8 cellular contexts compared by ENCODE assay signal in genomic region chr15:101070502-101071273, GRCh38.
DNase-seq lines count a peak whose midpoint lies in the region; ATAC-seq and TF ChIP-seq lines count a peak whose summit lies in the region.

No MANE protein-coding gene starts in this region.

- H3K4me3 ChIP-seq in AG09309 (ENCODE audit: control insufficient read depth, low read depth, low read length) (no peak overlapping the region; the same call in 1 of the 2 replicates), Loucy (ENCODE audit: low read length, poor library complexity, severe bottlenecking) (peak overlapping the region; percentile 6), astrocyte of the cerebellum (ENCODE audit: low read depth, low read length) (no peak overlapping the region)

- H3K27me3 ChIP-seq in Loucy (ENCODE audit: insufficient read depth, low read length, poor library complexity, severe bottlenecking) = no peaks in the 10 kb centered on the region

- H3F3A ChIP-seq in Loucy (ENCODE audit: low read depth) = no peaks in the 10 kb centered on the region

- peaks cover 27% of the 10 kb centered on the region for H3K4me1 ChIP-seq in Loucy (ENCODE audit: insufficient read depth, low read length, poor library complexity, severe bottlenecking)

- peak overlapping the region; percentile 53 for H3K9ac ChIP-seq in Loucy (ENCODE audit: low read depth, low read length, poor library complexity, severe bottlenecking)

- ATAC-seq in HG02610 (IDR thresholded peaks at IDR 0.05; ENCODE audit: unreplicated experiment) = no peak
- no peak for ATAC-seq in HG03175 (IDR thresholded peaks at IDR 0.05; ENCODE audit: unreplicated experiment)

- no peaks in the 10 kb centered on the region for H3K9me3 ChIP-seq in Loucy (ENCODE audit: insufficient read depth, low read depth, low read length)

- in situ Hi-C loops in astrocyte of the cerebellum (cut with HindIII; ENCODE audit: low sequenced_read_pairs) = no loop called here

- no peaks in the 10 kb centered on the region for H3K79me2 ChIP-seq in Loucy (ENCODE audit: insufficient read depth, low read length)

- TF ChIP-seq CTCF in AG09309 (IDR thresholded peaks at IDR 0.05; ENCODE audit: control insufficient read depth, insufficient read depth, low read depth, low read length, missing control alignments) (no peak), Loucy (conservative IDR thresholded peaks at IDR 0.05; ENCODE audit: low read length) (no peak), astrocyte of the cerebellum (IDR thresholded peaks at IDR 0.05; ENCODE audit: low read depth, low read length, missing control alignments) (no peak)

- DNase-seq in AG09309 (ENCODE audit: low read depth) (peak; percentile 80), astrocyte of the cerebellum (ENCODE audit: low read depth) (peak; percentile 39), kidney tubule cell (ENCODE audit: low spot score) (peak; percentile 76), amygdala (lab: John Stamatoyannopoulos, UW) (no peak)
- DNase-seq in activated CD4-positive, CD25-positive, alpha-beta regulatory T cell (lab: John Stamatoyannopoulos, UW) = no peak

- peak overlapping the region; percentile 40 for H3K4me2 ChIP-seq in Loucy (ENCODE audit: low read depth, low read length, poor library complexity, severe bottlenecking)

- no peaks in the 10 kb centered on the region for H4K20me1 ChIP-seq in Loucy (ENCODE audit: insufficient read depth, low read length, poor library complexity, severe bottlenecking)

- peak overlapping the region; percentile 37 for H2AFZ ChIP-seq in Loucy (ENCODE audit: low read length)

- no peaks in the 10 kb centered on the region for H3K36me3 ChIP-seq in Loucy (ENCODE audit: insufficient read depth, low read length)

- no peaks in the 10 kb centered on the region for H3K9me2 ChIP-seq in Loucy (replicated peaks; ENCODE audit: low read depth, low read length)

Comparison
In these comparisons a context has a peak if more than half of its experiments do, and no peak if none do; other contexts are left out.
1. DNase-seq: peak in AG09309 (single experiment), astrocyte of the cerebellum (single experiment) and kidney tubule cell (single experiment); none in amygdala (0 of 56) and activated CD4-positive, CD25-positive, alpha-beta regulatory T cell (0 of 4).